ENCODE assay signal across 7 cellular contexts in genomic region chr6:42166444-42167141, GRCh38. TPM values are rescaled to one million over a fixed set of nuclear protein-coding genes. Genes with fewer than 3 reads are reported as not detected.
DNase-seq lines count a peak whose midpoint lies in the region; ATAC-seq, FAIRE-seq and TF ChIP-seq lines count a peak whose summit lies in the region.

No MANE protein-coding gene starts in this region.

- H3K4me3 ChIP-seq in ascending aorta (no peak overlapping the region), skeletal muscle cell (ENCODE audit: low read depth, low read length) (no peak overlapping the region)

- H3K27me3 Mint-ChIP-seq in T-helper 2 cell treated with Interferon-gamma antibody and Interleukin-4, amounts not matched to agents 5 μg/mL and 100 μg/mL, for 36 hours (ENCODE audit: low read depth) = no peaks in the 10 kb centered on the region

- FAIRE-seq in GM12891 (lab: Jason Lieb, UNC) = peak; percentile 33

- TF ChIP-seq POLR2A in GM12891 (IDR thresholded peaks at IDR 0.05; ENCODE audit: low read depth, low read length) = no peak

- peak; percentile 63 to 87 (median 85) for TF ChIP-seq CTCF in ascending aorta (IDR thresholded peaks at IDR 0.05)

- no peaks in the 10 kb centered on the region for H3K9me3 ChIP-seq in ascending aorta

- no peaks in the 10 kb centered on the region for H3K27me3 ChIP-seq in ascending aorta

- intact Hi-C loops in ascending aorta (cut with DNase I) = loop anchor here (2.0 kb wide), 1 partner anchor 88 kb away; no protein-coding TSS in a partner anchor

- no peak overlapping the region for H3K4me3 Mint-ChIP-seq in T-helper 2 cell treated with Interferon-gamma antibody and Interleukin-4, amounts not matched to agents 5 μg/mL and 100 μg/mL, for 36 hours

- no peak for ATAC-seq in GM18502 (IDR thresholded peaks at IDR 0.05; ENCODE audit: poor library complexity, unreplicated experiment)

- H3K36me3 Mint-ChIP-seq in T-helper 2 cell treated with Interferon-gamma antibody and Interleukin-4, amounts not matched to agents 5 μg/mL and 100 μg/mL, for 36 hours (ENCODE audit: low read depth) = no peaks in the 10 kb centered on the region

- H3K4me1 ChIP-seq in ascending aorta = no peaks in the 10 kb centered on the region

- H3K36me3 ChIP-seq in ascending aorta = no peaks in the 10 kb centered on the region

- H3K4me1 Mint-ChIP-seq in T-helper 2 cell treated with Interferon-gamma antibody and Interleukin-4, amounts not matched to agents 5 μg/mL and 100 μg/mL, for 36 hours (ENCODE audit: low read depth) = peaks cover 4% of the 10 kb centered on the region

- no peaks in the 10 kb centered on the region for H3K9me3 Mint-ChIP-seq in T-helper 2 cell treated with Interferon-gamma antibody and Interleukin-4, amounts not matched to agents 5 μg/mL and 100 μg/mL, for 36 hours

- DNase-seq in GM12891 (ENCODE audit: insufficient read length, low spot score) (peak; percentile 83), NCI-H146 (lab: John Stamatoyannopoulos, UW) (peak; percentile 87), ascending aorta (ENCODE audit: low spot score in 2 of 2) (peak in 1 of 2 donors; percentile 67), hippocampal formation (lab: John Stamatoyannopoulos, UW) (peak; percentile 20 to 24), skeletal muscle cell (ENCODE audit: low read depth) (peak; percentile 31)
- peak; percentile 59 for DNase-seq in T-helper 2 cell treated with Interferon-gamma antibody and Interleukin-4, amounts not matched to agents 5 μg/mL and 100 μg/mL, for 36 hours (ENCODE audit: low spot score)

- no peak overlapping the region for H3K27ac ChIP-seq in ascending aorta

- H3K27ac Mint-ChIP-seq in T-helper 2 cell treated with Interferon-gamma antibody and Interleukin-4, amounts not matched to agents 5 μg/mL and 100 μg/mL, for 36 hours = no peak overlapping the region

TF ChIP-seq in GM12891, 5 proteins besides CTCF, POLR2A, EP300 and RAD21:
- TF ChIP-seq SPI1 (IDR thresholded peaks at IDR 0.05; ENCODE audit: low read depth, low read length) (no peak), TAF1 (IDR thresholded peaks at IDR 0.05; ENCODE audit: low read depth, low read length) (no peak), POU2F2 (IDR thresholded peaks at IDR 0.05; ENCODE audit: low read depth, low read length) (no peak), POLR2AphosphoS5 (IDR thresholded peaks at IDR 0.05; ENCODE audit: low read depth, low read length) (no peak), PAX5 (IDR thresholded peaks at IDR 0.05; ENCODE audit: insufficient read depth, low read length, severe bottlenecking) (no peak)
TF ChIP-seq in GM12891: peak in this region for 0.

RNA-seq across cellular contexts. Expression of gene GUCA1A, which starts 6.6 kb away (rescaled TPM):
- polyA plus RNA-seq in GM12891 (2012; ENCODE audit: low read depth, missing spikeins) = not detected
- 0.21 TPM for total RNA-seq in ascending aorta

RNA-seq across cellular contexts. Expression of gene C6orf132, which starts 24.2 kb away (rescaled TPM):
- 0.03 TPM for polyA plus RNA-seq in GM12891 (2012; ENCODE audit: low read depth, missing spikeins)
- total RNA-seq in ascending aorta = 1.3 TPM

RNA-seq across cellular contexts. Expression of gene GUCA1B, which starts 28.2 kb away (rescaled TPM):
- polyA plus RNA-seq in GM12891 (2012; ENCODE audit: low read depth, missing spikeins) = not detected
- total RNA-seq in ascending aorta = 0.64 TPM

RNA-seq across cellular contexts. Expression of gene MRPS10, which starts 51.1 kb away (rescaled TPM):
- polyA plus RNA-seq in GM12891 (2012; ENCODE audit: low read depth, missing spikeins) = 18.0 TPM
- 5.4 TPM for total RNA-seq in ascending aorta
